Comparison of ENCODE assay signal across 8 cellular contexts in genomic region chr14:20632448-20632830, GRCh38. TPM values are rescaled to one million over a fixed set of nuclear protein-coding genes. Genes with fewer than 3 reads are reported as not detected.
DNase-seq lines count a peak whose midpoint lies in the region; ATAC-seq, FAIRE-seq and TF ChIP-seq lines count a peak whose summit lies in the region.

No MANE protein-coding gene starts in this region.

- H3K4me3 ChIP-seq in HUES64 (ENCODE audit: low read length) (peak overlapping the region; percentile 82), neural progenitor cell (peak overlapping the region; percentile 61), kidney (ENCODE audit: low read length in 2 of 2) (peak overlapping the region in 1 of 2 donors; percentile 56)

- H3K79me2 ChIP-seq in neural progenitor cell (ENCODE audit: low read depth), result no peaks in the 10 kb centered on the region

- WGBS in HUES64, result under 1% methylated on average over 19 of the region's 19 CpGs

- H4K20me1 ChIP-seq in neural progenitor cell (ENCODE audit: low read depth), result peaks cover 33% of the 10 kb centered on the region

- H3K4me1 ChIP-seq in HUES64 (ENCODE audit: insufficient read depth, low read length), result peaks cover 9% of the 10 kb centered on the region
- H3K4me1 ChIP-seq in neural progenitor cell, result peaks cover 5% of the 10 kb centered on the region
- peaks cover 2 to 11% of the 10 kb centered on the region in 2 donors for H3K4me1 ChIP-seq in kidney (ENCODE audit: control insufficient read depth in 1 of 2, insufficient read depth in 1 of 2, low read depth in 1 of 2, low read length in 2 of 2)

- H3K36me3 ChIP-seq in HUES64 (ENCODE audit: insufficient read depth, low read length), result no peaks in the 10 kb centered on the region
- H3K36me3 ChIP-seq in neural progenitor cell, result no peaks in the 10 kb centered on the region
- H3K36me3 ChIP-seq in kidney (ENCODE audit: control insufficient read depth in 1 of 2, insufficient read depth in 2 of 2, low read length in 2 of 2), result no peaks in the 10 kb centered on the region

- H3K27ac Mint-ChIP-seq in central memory CD8-positive, alpha-beta T cell (ENCODE audit: low read depth), result peak overlapping the region; percentile 98
- H3K27ac Mint-ChIP-seq in neural progenitor cell, result peak overlapping the region; percentile 73

- FAIRE-seq in kidney (lab: Jason Lieb, UNC), result no peak

- no peak for TF ChIP-seq CTCF in 22Rv1 (IDR thresholded peaks at IDR 0.05)
- no peak for TF ChIP-seq CTCF in neural progenitor cell (IDR thresholded peaks at IDR 0.05)
- TF ChIP-seq CTCF in kidney (IDR thresholded peaks at IDR 0.05; ENCODE audit: borderline replicate concordance, extremely low read depth, insufficient read depth), result no peak

- peak; percentile 17 for ATAC-seq in GM18868 (IDR thresholded peaks at IDR 0.05; ENCODE audit: unreplicated experiment)
- ATAC-seq in central memory CD8-positive, alpha-beta T cell (replicated peaks; ENCODE audit: extremely low read depth, poor library complexity, severe bottlenecking), result peak; percentile 14

- H2AFZ ChIP-seq in neural progenitor cell (replicated peaks), result no peak overlapping the region

- intact Hi-C loops in kidney (cut with DNase I), result no loop called here

- H3K27me3 ChIP-seq in HUES64 (ENCODE audit: insufficient read depth, low read length), result peaks cover 46% of the 10 kb centered on the region
- peaks cover 97% of the 10 kb centered on the region for H3K27me3 ChIP-seq in neural progenitor cell

- H3K27ac ChIP-seq in 22Rv1, result peak overlapping the region; percentile 79
- no peak overlapping the region for H3K27ac ChIP-seq in HUES64 (ENCODE audit: low read depth, low read length)
- H3K27ac ChIP-seq in neural progenitor cell, result no peak overlapping the region
- H3K27ac ChIP-seq in kidney (ENCODE audit: low read depth in 2 of 2, low read length in 2 of 2), result no peak overlapping the region

- H3K4me1 Mint-ChIP-seq in central memory CD8-positive, alpha-beta T cell, result peaks cover 44% of the 10 kb centered on the region
- peaks cover 26% of the 10 kb centered on the region for H3K4me1 Mint-ChIP-seq in neural progenitor cell

- H3K27me3 Mint-ChIP-seq in central memory CD8-positive, alpha-beta T cell, result no peaks in the 10 kb centered on the region
- peaks cover 58% of the 10 kb centered on the region for H3K27me3 Mint-ChIP-seq in neural progenitor cell (ENCODE audit: insufficient read depth, low read depth)

- H3K4me2 ChIP-seq in neural progenitor cell, result peak overlapping the region; percentile 97

- H3K4me3 Mint-ChIP-seq in central memory CD8-positive, alpha-beta T cell, result peak overlapping the region; percentile 87
- H3K4me3 Mint-ChIP-seq in neural progenitor cell, result peak overlapping the region; percentile 97

- no peaks in the 10 kb centered on the region for H3K9me3 Mint-ChIP-seq in central memory CD8-positive, alpha-beta T cell
- peaks cover 12% of the 10 kb centered on the region for H3K9me3 Mint-ChIP-seq in neural progenitor cell

- no peak overlapping the region for H3K9ac ChIP-seq in HUES64 (ENCODE audit: low read depth, low read length)
- no peak overlapping the region for H3K9ac ChIP-seq in neural progenitor cell
- no peak overlapping the region for H3K9ac ChIP-seq in kidney (ENCODE audit: low read length in 2 of 2)

- peaks cover 36% of the 10 kb centered on the region for H3K36me3 Mint-ChIP-seq in central memory CD8-positive, alpha-beta T cell (ENCODE audit: insufficient read depth)
- H3K36me3 Mint-ChIP-seq in neural progenitor cell, result peaks cover 2% of the 10 kb centered on the region

- H3F3A ChIP-seq in neural progenitor cell (ENCODE audit: low read depth), result peaks cover 57% of the 10 kb centered on the region

- DNase-seq in central memory CD8-positive, alpha-beta T cell (ENCODE audit: low spot score in 2 of 2), result no peak
- DNase-seq in neural progenitor cell (ENCODE audit: low spot score), result no peak
- DNase-seq in NCI-H1694 (lab: John Stamatoyannopoulos, UW), result no peak
- DNase-seq in NCI-H69 (lab: John Stamatoyannopoulos, UW), result no peak
- no peak for DNase-seq in kidney

- no peaks in the 10 kb centered on the region for H3K9me3 ChIP-seq in HUES64 (ENCODE audit: insufficient read depth, low read depth, low read length)
- H3K9me3 ChIP-seq in neural progenitor cell (ENCODE audit: low read depth), result no peaks in the 10 kb centered on the region
- H3K9me3 ChIP-seq in kidney (ENCODE audit: control insufficient read depth in 1 of 2, low read length in 2 of 2), result no peaks in the 10 kb centered on the region

RNA-seq across cellular contexts. Expression of gene OR6S1, which starts 9.1 kb away (rescaled TPM):
- polyA plus RNA-seq in HUES64 (2013, experiment 1 of 2), result not detected
- not detected for polyA plus RNA-seq in HUES64 (2013, experiment 2 of 2)
- not detected in 2 replicates for total RNA-seq in neural progenitor cell (ENCODE audit: low replicate concordance)
- not detected for total RNA-seq in kidney
- polyA plus RNA-seq in kidney (ENCODE audit: insufficient read depth, low read depth, low replicate concordance), result not detected

RNA-seq across cellular contexts. Expression of gene RNASE12, which starts 41.3 kb away (rescaled TPM):
- polyA plus RNA-seq in HUES64 (2013, experiment 1 of 2), result not detected
- polyA plus RNA-seq in HUES64 (2013, experiment 2 of 2), result not detected
- not detected in 2 replicates for total RNA-seq in neural progenitor cell (ENCODE audit: low replicate concordance)
- total RNA-seq in kidney, result not detected
- polyA plus RNA-seq in kidney (ENCODE audit: insufficient read depth, low read depth, low replicate concordance), result not detected

RNA-seq across cellular contexts. Expression of gene RNASE11, which starts 44.6 kb away (rescaled TPM):
- polyA plus RNA-seq in HUES64 (2013, experiment 1 of 2), result not detected
- polyA plus RNA-seq in HUES64 (2013, experiment 2 of 2), result not detected
- total RNA-seq in neural progenitor cell (ENCODE audit: low replicate concordance) (not detected in 2 replicates), kidney (not detected)
- not detected for polyA plus RNA-seq in kidney (ENCODE audit: insufficient read depth, low read depth, low replicate concordance)

RNA-seq across cellular contexts. Expression of gene RNASE4, which starts 51.9 kb away (rescaled TPM):
- polyA plus RNA-seq in HUES64 (2013, experiment 1 of 2), result 0.20 TPM
- 1.1 TPM for polyA plus RNA-seq in HUES64 (2013, experiment 2 of 2)
- total RNA-seq in neural progenitor cell (ENCODE audit: low replicate concordance) (2.0 and 2.1 TPM in 2 replicates), kidney (22.8 TPM)
- 40.4 TPM for polyA plus RNA-seq in kidney (ENCODE audit: insufficient read depth, low read depth, low replicate concordance)

RNA-seq across cellular contexts. Expression of gene ANG, which starts 56.1 kb away (rescaled TPM):
- polyA plus RNA-seq in HUES64 (2013, experiment 1 of 2), result 1.1 TPM
- 1.5 TPM for polyA plus RNA-seq in HUES64 (2013, experiment 2 of 2)
- total RNA-seq in neural progenitor cell (ENCODE audit: low replicate concordance) (0.99 TPM in 1 of 2 replicates, not detected in the other), kidney (19.4 TPM)
- 24.5 TPM for polyA plus RNA-seq in kidney (ENCODE audit: insufficient read depth, low read depth, low replicate concordance)
